ENCODE assay signal across 9 cellular contexts in the genomic region with DNA sequence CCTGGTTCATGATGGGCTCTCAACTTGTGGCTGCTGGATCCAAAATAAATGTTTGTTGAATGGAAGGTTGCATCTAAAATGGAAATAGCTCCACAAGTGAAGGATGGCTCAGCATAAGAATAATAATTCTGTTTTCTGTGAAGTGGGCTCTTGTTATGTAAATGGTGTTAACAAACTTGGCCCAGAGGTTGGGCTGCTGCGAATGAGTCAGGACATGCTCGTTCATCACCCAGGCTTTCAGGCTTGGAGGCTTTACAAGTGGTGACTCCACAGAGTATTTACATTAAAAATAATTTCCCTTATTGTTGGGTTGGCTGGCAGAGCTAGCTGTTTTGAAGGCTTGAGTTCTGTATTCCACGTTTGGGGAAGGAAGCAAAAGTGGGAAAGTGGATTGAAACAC.
DNase-seq lines count a peak whose midpoint lies in the region; ATAC-seq lines count a peak whose summit lies in the region.
"Had no signal": no experiment of that assay in that cellular context is flagged by ENCODE, and none has a peak within 500 bp of the region (broad histone marks: within the 10 kb centered on the region; RNA-seq: fewer than 3 reads in every experiment).

No MANE protein-coding gene starts in this region.

- ATAC-seq in HG03460 (IDR thresholded peaks at IDR 0.05; ENCODE audit: unreplicated experiment), result no peak

- peak; percentile 92 for DNase-seq in HCEC 1CT
- peak; percentile 33 for DNase-seq in amniotic stem cell (lab: John Stamatoyannopoulos, UW)
- peak; percentile 50 for DNase-seq in hepatic stellate cell (ENCODE audit: low spot score)
- DNase-seq in stimulated activated naive CD4-positive, alpha-beta T cell treated with Interleukin-2 at 50 U/mL for 16 hours (lab: John Stamatoyannopoulos, UW), result no peak
- DNase-seq in cardiac septum (ENCODE audit: low spot score), result no peak
- no peak for DNase-seq in stimulated activated CD8-positive, alpha-beta memory T cell treated with anti-CD3 and anti-CD28 coated beads, Interleukin-4, amount 100 ng/mL, for 48 hours
- DNase-seq: activated B cell treated with CpG ODN at 0.5 μM for 24 hours had no signal

- intact Hi-C loops in cardiac septum (cut with DNase I), result no loop called here

- peaks cover 30% of the 10 kb centered on the region for H3K4me1 ChIP-seq in stomach smooth muscle (ENCODE audit: control insufficient read depth, insufficient read depth, low read length)

- no peak overlapping the region for H3K9ac ChIP-seq in stomach smooth muscle (ENCODE audit: low read length in 2 of 2)

- H3K27me3 ChIP-seq in stomach smooth muscle (ENCODE audit: control insufficient read depth in 1 of 2, insufficient read depth in 2 of 2, low read length in 2 of 2), result no peaks in the 10 kb centered on the region

- peak overlapping the region in 1 of 2 donors; percentile 20 for H3K4me3 ChIP-seq in stomach smooth muscle (ENCODE audit: low read length in 2 of 2)

- no peaks in the 10 kb centered on the region for H3K9me3 ChIP-seq in stomach smooth muscle (ENCODE audit: control insufficient read depth in 2 of 2, low read length in 2 of 2)

- peak overlapping the region; percentile 73 for H3K27ac ChIP-seq in stomach smooth muscle (ENCODE audit: low read length)

- peaks cover 2 to 5% of the 10 kb centered on the region in 2 donors for H3K36me3 ChIP-seq in stomach smooth muscle (ENCODE audit: control insufficient read depth in 2 of 2, insufficient read depth in 2 of 2, low read length in 2 of 2)

Comparison
In these comparisons a context has a peak if more than half of its experiments do, and no peak if none do; other contexts are left out.
1. DNase-seq: peak in HCEC 1CT (single experiment), amniotic stem cell (single experiment) and hepatic stellate cell (single experiment); none in stimulated activated naive CD4-positive, alpha-beta T cell treated with Interleukin-2 at 50 U/mL for 16 hours (single experiment), cardiac septum (single experiment) and stimulated activated CD8-positive, alpha-beta memory T cell treated with anti-CD3 and anti-CD28 coated beads, Interleukin-4, amount 100 ng/mL, for 48 hours (single experiment).